ENCODE assay signal across 29 cellular contexts in the genomic region with DNA sequence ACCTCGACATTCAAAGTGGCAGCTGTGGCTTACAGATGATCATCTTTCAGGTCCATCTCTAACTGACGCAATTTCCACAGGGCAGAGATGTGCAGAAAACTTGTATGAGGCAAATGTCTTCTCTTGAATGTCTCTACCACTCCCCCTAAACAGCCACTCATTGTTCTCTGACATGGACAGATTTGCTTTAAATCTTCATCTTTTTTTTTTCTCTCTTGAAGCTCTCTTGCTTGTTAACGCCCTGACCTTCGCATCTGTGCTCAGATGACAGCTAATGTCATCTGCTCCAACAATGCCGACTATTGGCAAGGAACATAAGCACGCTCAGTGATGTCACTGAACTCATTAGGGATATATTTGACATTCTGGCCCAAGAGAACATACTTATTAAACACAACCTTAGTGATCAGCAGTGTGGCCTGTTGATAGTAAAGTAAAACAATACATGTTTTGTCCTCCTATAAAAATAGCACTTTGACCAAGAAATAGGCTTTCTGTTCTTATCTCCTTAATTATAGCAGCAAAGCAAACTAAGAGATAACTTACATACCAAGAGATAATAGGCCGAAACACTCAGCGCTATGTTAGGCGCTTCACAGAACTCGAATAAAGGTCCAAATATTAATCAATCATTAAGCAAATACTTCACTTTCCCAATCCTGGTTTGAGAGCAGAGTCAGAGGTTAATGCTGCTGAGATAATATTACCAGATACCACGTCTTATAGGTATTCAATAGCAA.
DNase-seq lines count a peak whose midpoint lies in the region; ATAC-seq, FAIRE-seq and TF ChIP-seq lines count a peak whose summit lies in the region.
"Had no signal": no experiment of that assay in that cellular context is flagged by ENCODE, and none has a peak within 500 bp of the region (broad histone marks: within the 10 kb centered on the region; RNA-seq: fewer than 3 reads in every experiment).

No MANE protein-coding gene starts in this region.

- dilution Hi-C loops in keratinocyte (cut with MboI; ENCODE audit: extremely low pct_ligation_motif_present, low sequenced_read_pairs), result no loop called here

- 24 to 59% (median 41%) methylated on average over 11 of the region's 11 CpGs for WGBS in small intestine, 3 donors

- H3K4me3 ChIP-seq in keratinocyte (ENCODE audit: control insufficient read depth in 2 of 3, extremely low read depth in 1 of 3, insufficient read depth in 2 of 3, low read depth in 1 of 3, low read length in 3 of 3) (no peak overlapping the region), small intestine (ENCODE audit: low read depth in 1 of 2, low read length in 2 of 2) (no peak overlapping the region)
- H3K4me3 ChIP-seq: colonic mucosa, prostate gland, stomach, transverse colon had no signal

- no peaks in the 10 kb centered on the region for H3K9me1 ChIP-seq in keratinocyte (ENCODE audit: control insufficient read depth, extremely low read depth, insufficient read depth, low read length)

- no peak for TF ChIP-seq CTCF in keratinocyte (optimal IDR thresholded peaks at IDR 0.05 in 1 of 3, IDR thresholded peaks at IDR 0.05 in 1 of 3, conservative IDR thresholded peaks at IDR 0.05 in 1 of 3; ENCODE audit: extremely low read depth in 1 of 3, insufficient read depth in 2 of 3, low read length in 3 of 3)

- no peaks in the 10 kb centered on the region for H4K20me1 ChIP-seq in keratinocyte (ENCODE audit: control insufficient read depth, extremely low read depth, insufficient read depth, low read length)

- no peaks in the 10 kb centered on the region for H3K9me3 ChIP-seq in keratinocyte (ENCODE audit: control insufficient read depth, low read depth, low read length)
- no peaks in the 10 kb centered on the region for H3K9me3 ChIP-seq in small intestine (ENCODE audit: control insufficient read depth, low read depth)
- H3K9me3 ChIP-seq: colonic mucosa, prostate gland had no signal

- no peak overlapping the region for H2AFZ ChIP-seq in keratinocyte (ENCODE audit: control insufficient read depth, low read length)

- FAIRE-seq in keratinocyte (lab: Jason Lieb, UNC) (peak; percentile 56), small intestine (lab: Jason Lieb, UNC) (no peak)
- FAIRE-seq: A204.1, H1 had no signal

- H3K79me2 ChIP-seq in keratinocyte (ENCODE audit: control insufficient read depth, insufficient read depth, low read length), result no peaks in the 10 kb centered on the region

- H3K36me3 ChIP-seq in keratinocyte (ENCODE audit: control insufficient read depth in 2 of 2, extremely low read depth in 1 of 2, insufficient read depth in 2 of 2, low read length in 2 of 2), result no peaks in the 10 kb centered on the region
- H3K36me3 ChIP-seq in small intestine (ENCODE audit: control insufficient read depth in 2 of 2, insufficient read depth in 2 of 2, low read length in 2 of 2), result no peaks in the 10 kb centered on the region
- H3K36me3 ChIP-seq: colonic mucosa, prostate gland, transverse colon had no signal

- H3K4me2 ChIP-seq in keratinocyte (ENCODE audit: control insufficient read depth, extremely low read depth, insufficient read depth, low read depth, low read length), result no peak overlapping the region

- peak; percentile 14 for DNase-seq in NCI-H82 (lab: John Stamatoyannopoulos, UW)
- DNase-seq in NCI-H82 treated with DMSO at 0.1 percent for 48 hours (lab: John Stamatoyannopoulos, UW; ENCODE audit: unreplicated experiment), result no peak
- peak; percentile 10 to 40 for DNase-seq in SHP77 (lab: John Stamatoyannopoulos, UW)
- DNase-seq in keratinocyte (ENCODE audit: low read depth, low spot score), result no peak
- peak; percentile 67 for DNase-seq in small intestine
- DNase-seq in stimulated activated CD4-positive, alpha-beta T cell treated with anti-CD3 and anti-CD28 coated beads, Interleukin-2, amount 100 ng/mL, for 24 hours, result no peak
- no peak for DNase-seq in GDM1 (lab: John Stamatoyannopoulos, UW)
- DNase-seq: activated CD4-positive, alpha-beta T cell treated with anti-CD3 and anti-CD28 coated beads for 1 hour; activated effector memory CD4-positive, alpha-beta T cell treated with anti-CD3 and anti-CD28 coated beads, Interleukin-2, amount 50 U/mL, for 16 hours; activated naive CD8-positive, alpha-beta T cell treated with anti-CD3 and anti-CD28 coated beads for 36 hours; activated T-cell treated with anti-CD3 and anti-CD28 coated beads, Interleukin-2, amount 50 U/mL, for 1 hour; AML-193; aorta; CD4-positive, alpha-beta memory T cell; colonic mucosa; effector memory CD4-positive, alpha-beta T cell; kidney glomerular epithelial cell; mammary epithelial cell; NCI-H1105 treated with DMSO at 0.1 percent for 48 hours; NCI-H2081; NCI-H510A; stomach; T-helper 17 cell; transverse colon had no signal

- H3K4me1 ChIP-seq in keratinocyte (ENCODE audit: control insufficient read depth, extremely low read depth, insufficient read depth, low read length) (no peaks in the 10 kb centered on the region), small intestine (ENCODE audit: control insufficient read depth in 2 of 2, insufficient read depth in 1 of 2, low read depth in 1 of 2, low read length in 1 of 2) (peaks cover 2 to 3% of the 10 kb centered on the region in 2 donors)
- H3K4me1 ChIP-seq: colonic mucosa, prostate gland had no signal

- no peak overlapping the region for H3K9ac ChIP-seq in keratinocyte (ENCODE audit: control insufficient read depth, extremely low read depth, insufficient read depth, low read length)

- ATAC-seq in GM21529 (IDR thresholded peaks at IDR 0.05; ENCODE audit: unreplicated experiment), result no peak
- ATAC-seq: SK-N-SH treated with all-trans-retinoic acid at 6 μM for 48 hours, T-helper 17 cell had no signal

- H3K27ac ChIP-seq in keratinocyte (ENCODE audit: control insufficient read depth, insufficient read depth, low read length), result no peak overlapping the region
- H3K27ac ChIP-seq in small intestine (ENCODE audit: low read depth in 1 of 2, low read length in 1 of 2), result no peak overlapping the region
- H3K27ac ChIP-seq: colonic mucosa, prostate gland, stomach, transverse colon had no signal

- H3K27me3 ChIP-seq in keratinocyte (ENCODE audit: control insufficient read depth, extremely low read depth, insufficient read depth, low read length) (no peaks in the 10 kb centered on the region), small intestine (ENCODE audit: control insufficient read depth in 2 of 2, insufficient read depth in 2 of 2, low read length in 2 of 2) (no peaks in the 10 kb centered on the region)
- H3K27me3 ChIP-seq: colonic mucosa, stomach, transverse colon had no signal

Comparison
In these comparisons a context has a peak if more than half of its experiments do, and no peak if none do; other contexts are left out.
1. DNase-seq: peak in NCI-H82 (single experiment), SHP77 (2 of 2) and small intestine (single experiment); none in NCI-H82 treated with DMSO at 0.1 percent for 48 hours (single experiment), keratinocyte (single experiment), stimulated activated CD4-positive, alpha-beta T cell treated with anti-CD3 and anti-CD28 coated beads, Interleukin-2, amount 100 ng/mL, for 24 hours (0 of 2) and GDM1 (single experiment).